16 cellular contexts compared by ENCODE assay signal in the genomic region with DNA sequence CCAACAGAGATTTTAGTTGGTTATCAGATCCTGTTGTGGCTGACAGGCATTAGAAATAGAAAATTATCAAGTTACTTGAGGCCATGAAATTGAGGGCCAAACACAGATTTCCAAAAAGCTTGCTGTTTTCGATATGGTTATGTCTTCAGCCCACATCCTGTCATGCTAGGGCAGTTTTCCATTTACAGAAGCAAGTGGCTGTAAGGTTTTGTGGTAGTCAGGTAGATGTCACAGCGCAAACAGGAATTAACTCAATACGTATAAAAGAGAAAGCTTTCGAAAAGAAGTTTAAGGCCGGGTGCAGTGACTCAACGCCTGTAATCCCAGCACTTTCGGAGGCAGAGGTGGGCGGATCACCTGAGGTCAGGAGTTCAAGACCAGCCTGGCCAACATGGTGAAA.
A peak's percentile ranks its signal among the peaks of the same experiment; 100 is the strongest.
DNase-seq lines count a peak whose midpoint lies in the region; ATAC-seq, FAIRE-seq and TF ChIP-seq lines count a peak whose summit lies in the region.
"Had no signal": no experiment of that assay in that cellular context is flagged by ENCODE, and none has a peak within 500 bp of the region (broad histone marks: within the 10 kb centered on the region; RNA-seq: fewer than 3 reads in every experiment).

No MANE protein-coding gene starts in this region.

- WGBS in GM12878 (ENCODE audit: insufficient coverage, insufficient replicate concordance, low lambda C conversion rate, missing lambda C conversion rate) = 70% methylated on average over 8 of the region's 8 CpGs
- WGBS in psoas muscle, 3 donors = 80 to 89% (median 85%) methylated on average over 8 of the region's 8 CpGs

- TF ChIP-seq CTCF in D721Med (IDR thresholded peaks at IDR 0.05; ENCODE audit: insufficient read depth, missing control alignments) (no peak), GM12878 (IDR thresholded peaks at IDR 0.05 in 2 of 3, conservative IDR thresholded peaks at IDR 0.05 in 1 of 3; ENCODE audit: control insufficient read depth in 2 of 3, extremely low read depth in 1 of 3, insufficient read depth in 1 of 3, low read depth in 3 of 3, low read length in 3 of 3) (no peak), psoas muscle (IDR thresholded peaks at IDR 0.05) (no peak), GM13977 (IDR thresholded peaks at IDR 0.05; ENCODE audit: extremely low read depth, insufficient read depth, missing control alignments) (no peak)

- POLR2A ChIA-PET in GM12878 (lab: Charles Lee) = no interaction called here

- DNase-seq in D721Med (ENCODE audit: insufficient read length, low spot score) (no peak), GM12878 (ENCODE audit: low read depth, low spot score) (no peak), psoas muscle (no peak), GF-D8 (lab: John Stamatoyannopoulos, UW) (no peak), cortex of kidney (lab: John Stamatoyannopoulos, UW) (no peak), GM13977 (ENCODE audit: low spot score) (no peak)
- DNase-seq: CD4-positive, CD25-positive, alpha-beta regulatory T cell; DMS 273 treated with DMSO at 0.1 percent for 48 hours; GM23248; H7; Karpas-422 had no signal

- no peak for TF ChIP-seq POLR2A in GM12878 (IDR thresholded peaks at IDR 0.05; ENCODE audit: low read depth, low read length)

- intact Hi-C loops in GM12878 (cut with micrococcal nuclease; ENCODE audit: unreplicated experiment) = no loop called here
- intact Hi-C loops in psoas muscle (cut with DNase I) = no loop called here

- BruUV-seq in GM12878 (replicated peaks; lab: Mats Ljungman, UMichigan) = no TSS peak

- no peak overlapping the region for H3K4me2 ChIP-seq in GM12878 (ENCODE audit: control insufficient read depth, insufficient read depth)
- H3K4me2 ChIP-seq: BLaER1 had no signal

- no peak overlapping the region for H3K4me3 ChIP-seq in HUES6 (ENCODE audit: low read depth, low read length)
- H3K4me3 ChIP-seq in GM12878 = no peak overlapping the region
- H3K4me3 ChIP-seq in psoas muscle = no peak overlapping the region
- H3K4me3 ChIP-seq: BLaER1, GM23248, K562 had no signal

- CTCF ChIA-PET in GM12878 (lab: Yijun Ruan, JAX) = no interaction called here

- H3K79me2 ChIP-seq in GM12878 (ENCODE audit: control insufficient read depth, insufficient read depth, low read length) = no peaks in the 10 kb centered on the region

- TF ChIP-seq EP300 in GM12878 (IDR thresholded peaks at IDR 0.05; ENCODE audit: borderline replicate concordance in 1 of 2, control insufficient read depth in 1 of 2, low read depth in 2 of 2, low read length in 2 of 2) = no peak

- no peak overlapping the region for H2AFZ ChIP-seq in GM12878 (ENCODE audit: control insufficient read depth, low read depth, low read length)
- H2AFZ ChIP-seq: GM23248 had no signal

- H3K9me3 ChIP-seq in HUES6 (ENCODE audit: control insufficient read depth, insufficient read depth, low read depth, low read length) = no peaks in the 10 kb centered on the region; the same call in 1 of the 2 replicates
- H3K9me3 ChIP-seq in GM12878 (replicated peaks; ENCODE audit: control insufficient read depth, insufficient read depth, low read length) = no peaks in the 10 kb centered on the region
- no peaks in the 10 kb centered on the region for H3K9me3 ChIP-seq in psoas muscle
- H3K9me3 ChIP-seq: BLaER1 had no signal

- TF ChIP-seq RAD21 in GM12878 (IDR thresholded peaks at IDR 0.05; ENCODE audit: insufficient read depth, low read depth, low read length) = no peak

- SMC1A ChIA-PET in GM12878 (lab: Charles Lee; ENCODE audit: uncharacterized antibody, unreplicated experiment) = interaction anchor here (0.7 kb wide), 1 partner anchor 521 kb away, joined by 4 read pairs; no protein-coding TSS in a partner anchor

- peaks cover 49% of the 10 kb centered on the region for H3K4me1 ChIP-seq in HUES6 (ENCODE audit: control insufficient read depth, insufficient read depth, low read length)
- H3K4me1 ChIP-seq in GM12878 (ENCODE audit: control insufficient read depth, insufficient read depth, low read length) = no peaks in the 10 kb centered on the region
- H3K4me1 ChIP-seq in psoas muscle = no peaks in the 10 kb centered on the region
- H3K4me1 ChIP-seq: BLaER1 had no signal

- ATAC-seq in GM12878 (peak; percentile 29; the same call in 1 of the 3 replicates), psoas muscle (no peak)
- ATAC-seq: K562 had no signal

- H3K27me3 ChIP-seq in HUES6 (ENCODE audit: control insufficient read depth, insufficient read depth, low read length) (no peaks in the 10 kb centered on the region), GM12878 (replicated peaks in 1 of 2; ENCODE audit: control insufficient read depth in 2 of 2, insufficient read depth in 2 of 2, low read length in 1 of 2) (no peaks in the 10 kb centered on the region), psoas muscle (ENCODE audit: insufficient read depth in 3 of 3, low read length in 2 of 3) (no peaks in the 10 kb centered on the region)

- in situ Hi-C loops in GM12878 (cut with MboI) (no loop called here), GM13977 (cut with MboI; ENCODE audit: low pct_unique_long_range_greater_than_20kb, low sequenced_read_pairs, unreplicated experiment) (no loop called here)

- FAIRE-seq in D721Med (lab: Jason Lieb, UNC) = peak; percentile 16
- FAIRE-seq in GM12878 (lab: Jason Lieb, UNC) = no peak
- FAIRE-seq: HTR-8/SVneo, K562 had no signal

- H3K36me3 ChIP-seq in HUES6 (ENCODE audit: control insufficient read depth, insufficient read depth, low read length) (no peaks in the 10 kb centered on the region), GM12878 (ENCODE audit: control insufficient read depth in 2 of 2, insufficient read depth in 2 of 2, low read length in 1 of 2) (no peaks in the 10 kb centered on the region), psoas muscle (ENCODE audit: insufficient read depth in 1 of 2, low read depth in 1 of 2) (no peaks in the 10 kb centered on the region)
- H3K36me3 ChIP-seq: BLaER1 had no signal

- H3K27ac ChIP-seq in HUES6 (ENCODE audit: low read depth, low read length) (peak overlapping the region; percentile 56; the same call in 1 of the 2 replicates), GM12878 (ENCODE audit: control insufficient read depth, insufficient read depth) (no peak overlapping the region), psoas muscle (peak overlapping the region; percentile 25)
- H3K27ac ChIP-seq: 22Rv1, BLaER1, GM23248 had no signal

- no peaks in the 10 kb centered on the region for H4K20me1 ChIP-seq in GM12878 (ENCODE audit: control insufficient read depth, insufficient read depth)

- H3K9ac ChIP-seq in HUES6 (ENCODE audit: low read length) (peak overlapping the region; percentile 2), GM12878 (ENCODE audit: control insufficient read depth, insufficient read depth, low read length) (no peak overlapping the region)
- H3K9ac ChIP-seq: BLaER1, GM23248 had no signal

- RAD21 ChIA-PET in GM12878 (lab: Charles Lee; ENCODE audit: unreplicated experiment) = no interaction called here

TF ChIP-seq in GM12878, 131 proteins besides CTCF, POLR2A, EP300 and RAD21:
- TF ChIP-seq, protein P1, sequence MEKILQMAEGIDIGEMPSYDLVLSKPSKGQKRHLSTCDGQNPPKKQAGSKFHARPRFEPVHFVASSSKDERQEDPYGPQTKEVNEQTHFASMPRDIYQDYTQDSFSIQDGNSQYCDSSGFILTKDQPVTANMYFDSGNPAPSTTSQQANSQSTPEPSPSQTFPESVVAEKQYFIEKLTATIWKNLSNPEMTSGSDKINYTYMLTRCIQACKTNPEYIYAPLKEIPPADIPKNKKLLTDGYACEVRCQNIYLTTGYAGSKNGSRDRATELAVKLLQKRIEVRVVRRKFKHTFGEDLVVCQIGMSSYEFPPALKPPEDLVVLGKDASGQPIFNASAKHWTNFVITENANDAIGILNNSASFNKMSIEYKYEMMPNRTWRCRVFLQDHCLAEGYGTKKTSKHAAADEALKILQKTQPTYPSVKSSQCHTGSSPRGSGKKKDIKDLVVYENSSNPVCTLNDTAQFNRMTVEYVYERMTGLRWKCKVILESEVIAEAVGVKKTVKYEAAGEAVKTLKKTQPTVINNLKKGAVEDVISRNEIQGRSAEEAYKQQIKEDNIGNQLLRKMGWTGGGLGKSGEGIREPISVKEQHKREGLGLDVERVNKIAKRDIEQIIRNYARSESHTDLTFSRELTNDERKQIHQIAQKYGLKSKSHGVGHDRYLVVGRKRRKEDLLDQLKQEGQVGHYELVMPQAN (conservative IDR thresholded peaks at IDR 0.05) = no peak
- TF ChIP-seq ZNF274 (IDR thresholded peaks at IDR 0.05; ENCODE audit: insufficient read depth, insufficient read length) = no peak
- TF ChIP-seq ETV6 (conservative IDR thresholded peaks at IDR 0.05 in 1 of 2, IDR thresholded peaks at IDR 0.05 in 1 of 2; ENCODE audit: borderline replicate concordance in 1 of 2, low read depth in 1 of 2) = no peak
